1 cellular context compared by ENCODE assay signal in the genomic region with DNA sequence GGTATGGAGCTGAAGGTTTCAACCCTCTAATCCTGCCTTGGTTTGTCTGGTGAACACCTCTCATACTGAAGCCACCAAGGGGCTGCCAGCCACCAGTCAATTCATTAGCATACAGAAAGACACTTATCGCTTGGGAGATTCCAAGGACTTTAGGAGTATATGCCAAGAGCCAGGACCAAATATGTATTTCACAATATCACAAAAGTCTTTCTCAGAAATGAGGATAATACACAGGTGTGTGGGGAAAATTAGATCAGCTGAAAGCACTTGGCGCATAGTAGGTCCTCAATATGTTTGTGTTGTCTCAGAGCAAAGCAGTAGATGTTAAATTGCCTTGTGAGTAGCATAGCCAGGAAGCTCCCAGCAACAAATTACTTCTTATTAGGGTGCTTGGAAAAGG.
TF ChIP-seq lines count a peak whose summit lies in the region.

No MANE protein-coding gene starts in this region.

TF ChIP-seq in SK-N-SH, 30 proteins besides CTCF, POLR2A, EP300 and RAD21:
- TF ChIP-seq, protein P1, sequence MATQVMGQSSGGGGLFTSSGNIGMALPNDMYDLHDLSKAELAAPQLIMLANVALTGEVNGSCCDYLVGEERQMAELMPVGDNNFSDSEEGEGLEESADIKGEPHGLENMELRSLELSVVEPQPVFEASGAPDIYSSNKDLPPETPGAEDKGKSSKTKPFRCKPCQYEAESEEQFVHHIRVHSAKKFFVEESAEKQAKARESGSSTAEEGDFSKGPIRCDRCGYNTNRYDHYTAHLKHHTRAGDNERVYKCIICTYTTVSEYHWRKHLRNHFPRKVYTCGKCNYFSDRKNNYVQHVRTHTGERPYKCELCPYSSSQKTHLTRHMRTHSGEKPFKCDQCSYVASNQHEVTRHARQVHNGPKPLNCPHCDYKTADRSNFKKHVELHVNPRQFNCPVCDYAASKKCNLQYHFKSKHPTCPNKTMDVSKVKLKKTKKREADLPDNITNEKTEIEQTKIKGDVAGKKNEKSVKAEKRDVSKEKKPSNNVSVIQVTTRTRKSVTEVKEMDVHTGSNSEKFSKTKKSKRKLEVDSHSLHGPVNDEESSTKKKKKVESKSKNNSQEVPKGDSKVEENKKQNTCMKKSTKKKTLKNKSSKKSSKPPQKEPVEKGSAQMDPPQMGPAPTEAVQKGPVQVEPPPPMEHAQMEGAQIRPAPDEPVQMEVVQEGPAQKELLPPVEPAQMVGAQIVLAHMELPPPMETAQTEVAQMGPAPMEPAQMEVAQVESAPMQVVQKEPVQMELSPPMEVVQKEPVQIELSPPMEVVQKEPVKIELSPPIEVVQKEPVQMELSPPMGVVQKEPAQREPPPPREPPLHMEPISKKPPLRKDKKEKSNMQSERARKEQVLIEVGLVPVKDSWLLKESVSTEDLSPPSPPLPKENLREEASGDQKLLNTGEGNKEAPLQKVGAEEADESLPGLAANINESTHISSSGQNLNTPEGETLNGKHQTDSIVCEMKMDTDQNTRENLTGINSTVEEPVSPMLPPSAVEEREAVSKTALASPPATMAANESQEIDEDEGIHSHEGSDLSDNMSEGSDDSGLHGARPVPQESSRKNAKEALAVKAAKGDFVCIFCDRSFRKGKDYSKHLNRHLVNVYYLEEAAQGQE (IDR thresholded peaks at IDR 0.05; ENCODE audit: low read depth, low read length): no peak
- TF ChIP-seq, protein P2, sequence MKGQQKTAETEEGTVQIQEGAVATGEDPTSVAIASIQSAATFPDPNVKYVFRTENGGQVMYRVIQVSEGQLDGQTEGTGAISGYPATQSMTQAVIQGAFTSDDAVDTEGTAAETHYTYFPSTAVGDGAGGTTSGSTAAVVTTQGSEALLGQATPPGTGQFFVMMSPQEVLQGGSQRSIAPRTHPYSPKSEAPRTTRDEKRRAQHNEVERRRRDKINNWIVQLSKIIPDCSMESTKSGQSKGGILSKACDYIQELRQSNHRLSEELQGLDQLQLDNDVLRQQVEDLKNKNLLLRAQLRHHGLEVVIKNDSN (IDR thresholded peaks at IDR 0.05; ENCODE audit: borderline replicate concordance, low read depth): no peak
- TF ChIP-seq CHD2 (IDR thresholded peaks at IDR 0.05; ENCODE audit: low read length, partially characterized antibody) (no peak), RFX5 (IDR thresholded peaks at IDR 0.05; ENCODE audit: low read length) (no peak), RCOR1 (IDR thresholded peaks at IDR 0.05; ENCODE audit: low read length) (no peak), FOXM1 (IDR thresholded peaks at IDR 0.05; ENCODE audit: low read depth) (no peak), RXRA (IDR thresholded peaks at IDR 0.05; ENCODE audit: borderline replicate concordance, low read depth) (no peak), TCF12 (IDR thresholded peaks at IDR 0.05) (no peak), TAF1 (IDR thresholded peaks at IDR 0.05; ENCODE audit: borderline replicate concordance, low read depth, low read length) (no peak), JUND (IDR thresholded peaks at IDR 0.05) (no peak), NRF1 (IDR thresholded peaks at IDR 0.05; ENCODE audit: low read depth, low read length) (no peak), MEF2A (IDR thresholded peaks at IDR 0.05; ENCODE audit: borderline replicate concordance, low read depth) (no peak), FOSL2 (IDR thresholded peaks at IDR 0.05; ENCODE audit: borderline replicate concordance, low read depth) (no peak), GATA2 (CRISPR knock-in tag; IDR thresholded peaks at IDR 0.05) (no peak)
- TF ChIP-seq, protein P3, sequence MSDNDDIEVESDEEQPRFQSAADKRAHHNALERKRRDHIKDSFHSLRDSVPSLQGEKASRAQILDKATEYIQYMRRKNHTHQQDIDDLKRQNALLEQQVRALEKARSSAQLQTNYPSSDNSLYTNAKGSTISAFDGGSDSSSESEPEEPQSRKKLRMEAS (IDR thresholded peaks at IDR 0.05; ENCODE audit: low read depth): no peak
- TF ChIP-seq, protein P4, sequence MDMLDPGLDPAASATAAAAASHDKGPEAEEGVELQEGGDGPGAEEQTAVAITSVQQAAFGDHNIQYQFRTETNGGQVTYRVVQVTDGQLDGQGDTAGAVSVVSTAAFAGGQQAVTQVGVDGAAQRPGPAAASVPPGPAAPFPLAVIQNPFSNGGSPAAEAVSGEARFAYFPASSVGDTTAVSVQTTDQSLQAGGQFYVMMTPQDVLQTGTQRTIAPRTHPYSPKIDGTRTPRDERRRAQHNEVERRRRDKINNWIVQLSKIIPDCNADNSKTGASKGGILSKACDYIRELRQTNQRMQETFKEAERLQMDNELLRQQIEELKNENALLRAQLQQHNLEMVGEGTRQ (IDR thresholded peaks at IDR 0.05; ENCODE audit: borderline replicate concordance, low read depth, low read length): no peak
